In genomic region chr19:41626278-41626677, GRCh38 we compare ENCODE assay signal across 28 cellular contexts. TPM values are rescaled to one million over a fixed set of nuclear protein-coding genes. Genes with fewer than 3 reads are reported as not detected.
"Had no signal": no experiment of that assay in that cellular context is flagged by ENCODE, and none has a peak within 500 bp of the region (broad histone marks: within the 10 kb centered on the region; RNA-seq: fewer than 3 reads in every experiment).

No MANE protein-coding gene starts in this region.

- H3K4me1 ChIP-seq: breast epithelium, thyroid gland had no signal

- H3K36me3 ChIP-seq: breast epithelium, heart left ventricle, ovary, thyroid gland had no signal

- H3K27me3 ChIP-seq: ovary, thyroid gland had no signal

- H3K4me1 Mint-ChIP-seq: immature natural killer cell; naive B cell; nephron progenitor cell; stimulated activated effector memory CD8-positive, alpha-beta T cell treated with anti-CD3 and anti-CD28 coated beads, Interleukin-12 subunit alpha, Interleukin-12 subunit beta, amount 100 ng/mL, for 72 hours had no signal

- H3K36me3 Mint-ChIP-seq: immature natural killer cell; stimulated activated effector memory CD8-positive, alpha-beta T cell treated with anti-CD3 and anti-CD28 coated beads, Interleukin-12 subunit alpha, Interleukin-12 subunit beta, amount 100 ng/mL, for 72 hours had no signal

- H3K27me3 Mint-ChIP-seq: progenitor cell of endocrine pancreas had no signal

- ATAC-seq: stimulated activated effector memory CD8-positive, alpha-beta T cell treated with anti-CD3 and anti-CD28 coated beads, Interleukin-12 subunit alpha, Interleukin-12 subunit beta, amount 100 ng/mL, for 72 hours had no signal

- H3K9me3 Mint-ChIP-seq: stimulated activated effector memory CD8-positive, alpha-beta T cell treated with anti-CD3 and anti-CD28 coated beads, Interleukin-12 subunit alpha, Interleukin-12 subunit beta, amount 100 ng/mL, for 72 hours had no signal

- H3K9me3 ChIP-seq: ovary, thyroid gland had no signal

- H3K4me3 ChIP-seq: lung, ovary, thyroid gland had no signal

- FAIRE-seq: TTC549 had no signal

- H3K27ac ChIP-seq: breast epithelium, ovary, thyroid gland, VCaP had no signal

- DNase-seq: activated CD4-positive, alpha-beta T cell treated with anti-CD3 and anti-CD28 coated beads for 4 hours; activated CD4-positive, alpha-beta T cell treated with anti-CD3 and anti-CD28 coated beads, Interleukin-2, amount 50 U/mL, for 4 hours; activated CD8-positive, alpha-beta memory T cell treated with anti-CD3 and anti-CD28 coated beads, Interleukin-2, amount 50 U/mL, for 4 hours; activated gamma-delta T cell treated with Interleukin-2 at 50 U/mL for 16 hours; activated naive CD4-positive, alpha-beta T cell treated with anti-CD3 and anti-CD28 coated beads, Interleukin-2, amount 50 U/mL, for 16 hours; activated T-cell treated with anti-CD3 and anti-CD28 coated beads, Interleukin-2, amount 50 U/mL, for 1 hour; central memory CD4-positive, alpha-beta T cell; effector CD4-positive, alpha-beta T cell; foreskin fibroblast; immature natural killer cell; naive B cell; nephron progenitor cell; ovary; retina; stimulated activated CD4-positive, alpha-beta T cell treated with anti-CD3 and anti-CD28 coated beads, Interleukin-4, amount 100 ng/mL, for 24 hours had no signal

- H3K27ac Mint-ChIP-seq: activated T-helper 1 cell treated with anti-CD3 and anti-CD28 coated beads, Interleukin-12 subunit alpha, Interleukin-12 subunit beta, Interleukin-2, Interleukin-4 antibody, amounts not matched to agents 30 ng/mL and 10 ng/mL and 1 ng/mL, durations not matched to agents 14 hours and 24 hours and 36 hours; immature natural killer cell; nephron progenitor cell; progenitor cell of endocrine pancreas; stimulated activated naive CD8-positive, alpha-beta T cell treated with anti-CD3 and anti-CD28 coated beads, Interleukin-15, Interleukin-2, amounts not matched to agents 100 ng/mL and 50 ng/mL, for 24 hours had no signal

- H3K4me3 Mint-ChIP-seq: activated T-helper 1 cell treated with anti-CD3 and anti-CD28 coated beads, Interleukin-12 subunit alpha, Interleukin-12 subunit beta, Interleukin-2, Interleukin-4 antibody, amounts not matched to agents 30 ng/mL and 10 ng/mL and 1 ng/mL, durations not matched to agents 14 hours and 24 hours and 36 hours; immature natural killer cell; nephron progenitor cell; stimulated activated effector memory CD8-positive, alpha-beta T cell treated with anti-CD3 and anti-CD28 coated beads, Interleukin-12 subunit alpha, Interleukin-12 subunit beta, amount 100 ng/mL, for 72 hours; stimulated activated naive CD8-positive, alpha-beta T cell treated with anti-CD3 and anti-CD28 coated beads, Interleukin-15, Interleukin-2, amounts not matched to agents 100 ng/mL and 50 ng/mL, for 24 hours had no signal

RNA-seq across cellular contexts. Expression of gene CEACAM4, which starts 0.6 kb away (rescaled TPM):
- total RNA-seq: activated T-helper 1 cell treated with anti-CD3 and anti-CD28 coated beads, Interleukin-12 subunit alpha, Interleukin-12 subunit beta, Interleukin-2, Interleukin-4 antibody, amounts not matched to agents 30 ng/mL and 10 ng/mL and 1 ng/mL, durations not matched to agents 14 hours and 24 hours and 36 hours; kidney epithelial cell; progenitor cell of endocrine pancreas; T-helper 1 cell treated with Interleukin-12 subunit alpha and Interleukin-12 subunit beta and Interleukin-4 antibody, amounts not matched to agents 30 ng/mL and 1 ng/mL, for 36 hours; urinary bladder had no signal

RNA-seq across cellular contexts. Expression of gene CEACAM21, which starts 50.3 kb away (rescaled TPM):
- total RNA-seq: kidney epithelial cell, progenitor cell of endocrine pancreas had no signal
